15 cellular contexts compared by ENCODE assay signal in the genomic region with DNA sequence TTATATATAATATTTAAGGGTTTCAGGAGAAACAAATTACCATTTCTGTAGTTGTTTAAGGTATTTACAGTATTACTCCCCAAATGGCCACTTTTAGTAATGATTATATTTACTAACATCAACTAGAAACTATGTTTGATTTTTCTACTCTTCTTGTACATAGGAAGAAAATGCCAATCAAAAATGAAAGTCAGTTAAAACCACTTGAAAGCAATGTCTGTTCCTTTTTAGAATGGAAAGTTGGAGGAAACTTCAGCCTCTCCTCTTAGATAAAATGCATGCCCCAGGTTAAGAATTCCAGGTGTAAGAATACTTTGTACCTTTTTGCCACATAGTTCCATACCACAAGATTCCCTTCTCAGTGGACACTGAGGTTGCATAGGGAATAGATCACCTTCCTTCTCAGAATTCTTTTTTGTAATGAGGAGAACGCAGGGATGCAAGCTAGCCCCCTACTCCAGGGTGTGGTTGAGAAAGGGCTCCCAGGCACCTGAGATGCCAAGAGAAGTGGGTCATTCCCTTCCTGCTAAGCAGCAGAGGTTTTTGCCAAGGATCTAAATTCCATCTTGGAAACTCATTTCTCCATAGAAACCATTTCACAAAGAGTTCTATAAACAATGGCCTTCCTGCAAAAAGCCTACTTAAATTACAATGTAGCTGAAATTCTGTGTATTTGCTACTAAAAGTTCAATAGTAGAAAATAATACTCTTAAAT. TPM values are rescaled to one million over a fixed set of nuclear protein-coding genes. Genes with fewer than 3 reads are reported as not detected.
DNase-seq lines count a peak whose midpoint lies in the region; ATAC-seq, FAIRE-seq and TF ChIP-seq lines count a peak whose summit lies in the region.
"Had no signal": no experiment of that assay in that cellular context is flagged by ENCODE, and none has a peak within 500 bp of the region (broad histone marks: within the 10 kb centered on the region; RNA-seq: fewer than 3 reads in every experiment).

No MANE protein-coding gene starts in this region.

- no peaks in the 10 kb centered on the region for H3K27me3 Mint-ChIP-seq in dendritic cell treated with granulocyte-macrophage colony-stimulating factor and Interleukin-4, amounts not matched to agents 40 ng/mL and 50 ng/mL, for 4 days

- intact Hi-C loops in dendritic cell treated with granulocyte-macrophage colony-stimulating factor and Interleukin-4, amounts not matched to agents 40 ng/mL and 50 ng/mL, for 4 days (cut with micrococcal nuclease), result no loop called here

- H3K4me1 ChIP-seq in osteoblast (ENCODE audit: insufficient read depth, low read length), result peaks cover 25% of the 10 kb centered on the region

- no peaks in the 10 kb centered on the region for H3K36me3 ChIP-seq in osteoblast (ENCODE audit: insufficient read depth, low read length)
- H3K36me3 ChIP-seq: left lung, SJCRH30, tibial artery had no signal

- peak overlapping the region; percentile 20 for H3K27ac ChIP-seq in osteoblast (ENCODE audit: low read depth, low read length)
- H3K27ac ChIP-seq: left lung, SJCRH30, tibial artery had no signal

- H3K4me2 ChIP-seq in osteoblast (ENCODE audit: insufficient read depth, low read length), result peak overlapping the region; percentile 30

- peaks cover 24% of the 10 kb centered on the region for H3K4me1 Mint-ChIP-seq in dendritic cell treated with granulocyte-macrophage colony-stimulating factor and Interleukin-4, amounts not matched to agents 40 ng/mL and 50 ng/mL, for 4 days (ENCODE audit: low read depth)

- peaks cover 33% of the 10 kb centered on the region for H3K79me2 ChIP-seq in osteoblast (ENCODE audit: insufficient read depth, low read length)

- H3K27me3 ChIP-seq in osteoblast (ENCODE audit: insufficient read depth, low read length), result no peaks in the 10 kb centered on the region
- H3K27me3 ChIP-seq: left lung, SJCRH30, tibial artery had no signal

- FAIRE-seq in D721Med (lab: Jason Lieb, UNC), result no peak

- no peak overlapping the region for H3K4me3 ChIP-seq in osteoblast (ENCODE audit: insufficient read depth, low read length)
- H3K4me3 ChIP-seq: left lung, SJCRH30, tibial artery had no signal

- no peak overlapping the region for H3K4me3 Mint-ChIP-seq in dendritic cell treated with granulocyte-macrophage colony-stimulating factor and Interleukin-4, amounts not matched to agents 40 ng/mL and 50 ng/mL, for 4 days
- H3K4me3 Mint-ChIP-seq: nephron progenitor cell had no signal

- peaks cover 5% of the 10 kb centered on the region for H4K20me1 ChIP-seq in osteoblast (ENCODE audit: insufficient read depth, low read length)

- H3K9me3 ChIP-seq in osteoblast (ENCODE audit: low read depth, low read length), result no peaks in the 10 kb centered on the region
- H3K9me3 ChIP-seq: left lung, SJCRH30, tibial artery had no signal

- H2AFZ ChIP-seq in osteoblast (ENCODE audit: low read length), result no peak overlapping the region

- TF ChIP-seq CTCF in osteoblast (IDR thresholded peaks at IDR 0.05; ENCODE audit: extremely low read depth, low read depth, low read length) (no peak), D721Med (IDR thresholded peaks at IDR 0.05; ENCODE audit: insufficient read depth, missing control alignments) (no peak)

- peak overlapping the region; percentile 17 for H3K27ac Mint-ChIP-seq in dendritic cell treated with granulocyte-macrophage colony-stimulating factor and Interleukin-4, amounts not matched to agents 40 ng/mL and 50 ng/mL, for 4 days
- H3K27ac Mint-ChIP-seq: nephron progenitor cell had no signal

- H3K36me3 Mint-ChIP-seq in dendritic cell treated with granulocyte-macrophage colony-stimulating factor and Interleukin-4, amounts not matched to agents 40 ng/mL and 50 ng/mL, for 4 days (ENCODE audit: low read depth), result peaks cover 22% of the 10 kb centered on the region

- no peak for ATAC-seq in HG02840 (IDR thresholded peaks at IDR 0.05; ENCODE audit: low FRiP score, unreplicated experiment)
- ATAC-seq: HCT116, left lung had no signal

- H3K9me3 Mint-ChIP-seq in dendritic cell treated with granulocyte-macrophage colony-stimulating factor and Interleukin-4, amounts not matched to agents 40 ng/mL and 50 ng/mL, for 4 days, result no peaks in the 10 kb centered on the region
- H3K9me3 Mint-ChIP-seq: nephron progenitor cell had no signal

- DNase-seq in GM03348 (ENCODE audit: low spot score), result peak; percentile 46
- peak; percentile 28 for DNase-seq in LHCN-M2 (ENCODE audit: low read depth)
- peak; percentile 84 for DNase-seq in osteoblast (ENCODE audit: insufficient read length, low spot score, missing footprints)
- DNase-seq in COLO668 (lab: John Stamatoyannopoulos, UW; ENCODE audit: unreplicated experiment), result no peak
- DNase-seq in D721Med (ENCODE audit: insufficient read length, low spot score), result no peak
- DNase-seq: head of caudate nucleus, left lung, NCI-H1930, NCI-H774, nephron progenitor cell, SJCRH30, tibial artery had no signal

RNA-seq across cellular contexts. Expression of a gene that starts 3.6 kb away (rescaled TPM):
- total RNA-seq in LHCN-M2 (2014; rRNA removed), result 20.2 and 23.5 TPM in 2 replicates
- polyA plus RNA-seq in LHCN-M2 (2012), result 23.6 TPM
- 29.7 and 32.1 TPM in 2 replicates for total RNA-seq in osteoblast

Comparison
In these comparisons a context has a peak if more than half of its experiments do, and no peak if none do; other contexts are left out.
1. DNase-seq: peak in GM03348 (single experiment), LHCN-M2 (single experiment) and osteoblast (single experiment); none in COLO668 (single experiment) and D721Med (single experiment).